ENCODE assay signal across 10 cellular contexts in the genomic region with DNA sequence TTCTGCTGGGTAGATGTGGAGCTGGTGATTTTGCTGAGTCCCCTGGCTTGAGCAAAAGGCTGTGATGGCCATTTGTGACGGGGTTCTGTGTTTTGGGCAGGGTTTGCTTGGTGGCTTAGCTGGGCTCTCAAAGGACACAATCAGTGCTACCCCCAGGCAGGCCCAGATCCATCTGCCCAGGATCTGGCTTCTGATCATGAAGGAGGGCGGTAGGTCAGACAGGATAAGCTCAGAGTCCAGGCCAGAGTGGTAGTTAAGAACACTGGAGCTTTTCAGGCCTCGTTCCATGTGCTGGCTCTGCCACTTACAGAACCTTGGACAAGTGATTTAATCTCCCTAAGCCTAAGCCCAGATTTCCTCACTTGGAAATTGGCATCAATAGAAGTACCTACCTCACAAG. TPM values are rescaled to one million over a fixed set of nuclear protein-coding genes. Genes with fewer than 3 reads are reported as not detected.
DNase-seq lines count a peak whose midpoint lies in the region; ATAC-seq and TF ChIP-seq lines count a peak whose summit lies in the region.
"Had no signal": no experiment of that assay in that cellular context is flagged by ENCODE, and none has a peak within 500 bp of the region (broad histone marks: within the 10 kb centered on the region; RNA-seq: fewer than 3 reads in every experiment).

No MANE protein-coding gene starts in this region.

- no peaks in the 10 kb centered on the region for H3K27me3 ChIP-seq in GM23338 (ENCODE audit: insufficient read depth)
- H3K27me3 ChIP-seq in hepatocyte: no peaks in the 10 kb centered on the region
- no peaks in the 10 kb centered on the region for H3K27me3 ChIP-seq in smooth muscle cell (ENCODE audit: low read depth)
- H3K27me3 ChIP-seq: foreskin keratinocyte, ovary had no signal

- no peaks in the 10 kb centered on the region for H3K36me3 ChIP-seq in GM23338 (ENCODE audit: insufficient read depth)
- no peaks in the 10 kb centered on the region for H3K36me3 ChIP-seq in hepatocyte (replicated peaks; ENCODE audit: insufficient read depth, low read depth)
- no peaks in the 10 kb centered on the region for H3K36me3 ChIP-seq in smooth muscle cell (ENCODE audit: low read depth)
- H3K36me3 ChIP-seq: ovary had no signal

- no peak overlapping the region for H3K4me3 ChIP-seq in GM23338
- H3K4me3 ChIP-seq in hepatocyte: no peak overlapping the region
- no peak overlapping the region for H3K4me3 ChIP-seq in smooth muscle cell
- H3K4me3 ChIP-seq: ovary had no signal

- peaks cover 19% of the 10 kb centered on the region; the same call in 1 of the 2 replicates for H3K4me1 ChIP-seq in GM23338 (ENCODE audit: insufficient read depth)
- H3K4me1 ChIP-seq in hepatocyte (ENCODE audit: insufficient read depth): peaks cover 17% of the 10 kb centered on the region
- H3K4me1 ChIP-seq in smooth muscle cell (ENCODE audit: low read depth): peaks cover 15% of the 10 kb centered on the region

- H3F3A ChIP-seq in GM23338 (replicated peaks; ENCODE audit: low read depth) (no peaks in the 10 kb centered on the region), smooth muscle cell (ENCODE audit: low read depth) (peaks cover 10% of the 10 kb centered on the region)

- H3K9ac ChIP-seq in smooth muscle cell (ENCODE audit: low read depth): peak overlapping the region; percentile 20

- TF ChIP-seq CTCF in GM23338 (conservative IDR thresholded peaks at IDR 0.05; ENCODE audit: low read depth in 2 of 2) (no peak), hepatocyte (IDR thresholded peaks at IDR 0.05; ENCODE audit: poor library complexity) (no peak), smooth muscle cell (IDR thresholded peaks at IDR 0.05; ENCODE audit: borderline replicate concordance, insufficient read depth, poor library complexity, severe bottlenecking) (no peak)

- no peaks in the 10 kb centered on the region for H3K9me3 Mint-ChIP-seq in GM23338
- no peaks in the 10 kb centered on the region for H3K9me3 Mint-ChIP-seq in activated CD4-positive, alpha-beta memory T cell treated with anti-CD3 and anti-CD28 coated beads, Interleukin-2, amount 10 ng/mL, durations not matched to agents 7 days and 5 days

- H2AFZ ChIP-seq in GM23338: no peak overlapping the region
- H2AFZ ChIP-seq in hepatocyte: no peak overlapping the region
- H2AFZ ChIP-seq in smooth muscle cell (ENCODE audit: low read depth): peak overlapping the region; percentile 72

- POLR2A ChIA-PET in activated CD4-positive, alpha-beta memory T cell treated with anti-CD3 and anti-CD28 coated beads, Interleukin-2, amount 10 ng/mL, durations not matched to agents 7 days and 5 days (lab: Charles Lee): interaction anchor here (1.2 to 2.2 kb wide), 6 partner anchors 17 to 64 kb away, joined by 3 to 9 read pairs (median 6); no protein-coding TSS in a partner anchor

- H3K4me2 ChIP-seq in GM23338: no peak overlapping the region
- no peak overlapping the region for H3K4me2 ChIP-seq in hepatocyte
- H3K4me2 ChIP-seq in smooth muscle cell: peak overlapping the region; percentile 62

- no peak overlapping the region for H3K4me3 Mint-ChIP-seq in GM23338
- H3K4me3 Mint-ChIP-seq in activated CD4-positive, alpha-beta memory T cell treated with anti-CD3 and anti-CD28 coated beads, Interleukin-2, amount 10 ng/mL, durations not matched to agents 7 days and 5 days: no peak overlapping the region

- H3K27ac ChIP-seq in GM23338 (ENCODE audit: low read depth) (peak overlapping the region; percentile 34; the same call in 1 of the 2 replicates), hepatocyte (peak overlapping the region; percentile 62), smooth muscle cell (ENCODE audit: low read depth) (peak overlapping the region; percentile 67)
- H3K27ac ChIP-seq: foreskin keratinocyte, ovary had no signal

- H3K9me2 ChIP-seq in GM23338 (ENCODE audit: insufficient read depth) (no peaks in the 10 kb centered on the region), hepatocyte (replicated peaks; ENCODE audit: insufficient read depth) (no peaks in the 10 kb centered on the region)

- peaks cover 21% of the 10 kb centered on the region for H3K4me1 Mint-ChIP-seq in GM23338
- H3K4me1 Mint-ChIP-seq in activated CD4-positive, alpha-beta memory T cell treated with anti-CD3 and anti-CD28 coated beads, Interleukin-2, amount 10 ng/mL, durations not matched to agents 7 days and 5 days: peaks cover 54% of the 10 kb centered on the region

- no peaks in the 10 kb centered on the region for H4K20me1 ChIP-seq in GM23338 (replicated peaks; ENCODE audit: insufficient read depth)
- H4K20me1 ChIP-seq in hepatocyte (ENCODE audit: insufficient read depth, poor library complexity, severe bottlenecking): no peaks in the 10 kb centered on the region
- H4K20me1 ChIP-seq in smooth muscle cell (ENCODE audit: low read depth): peaks cover 12% of the 10 kb centered on the region

- H3K9me3 ChIP-seq in hepatocyte (ENCODE audit: low read depth) (no peaks in the 10 kb centered on the region), smooth muscle cell (replicated peaks; ENCODE audit: low read depth) (no peaks in the 10 kb centered on the region)
- H3K9me3 ChIP-seq: ovary had no signal

- no peaks in the 10 kb centered on the region for H3K36me3 Mint-ChIP-seq in GM23338 (ENCODE audit: low read depth)
- peaks cover 3% of the 10 kb centered on the region for H3K36me3 Mint-ChIP-seq in activated CD4-positive, alpha-beta memory T cell treated with anti-CD3 and anti-CD28 coated beads, Interleukin-2, amount 10 ng/mL, durations not matched to agents 7 days and 5 days (ENCODE audit: low read depth)

- DNase-seq in GM23338 (ENCODE audit: low spot score) (no peak), hepatocyte (ENCODE audit: low spot score) (no peak), smooth muscle cell (lab: John Stamatoyannopoulos, UW; ENCODE audit: unreplicated experiment) (no peak)
- DNase-seq in activated CD4-positive, alpha-beta memory T cell treated with anti-CD3 and anti-CD28 coated beads, Interleukin-2, amount 10 ng/mL, durations not matched to agents 7 days and 5 days: no peak
- DNase-seq in activated T-cell treated with anti-CD3 and anti-CD28 coated beads, Interleukin-2, amount 50 U/mL, for 48 hours: no peak
- DNase-seq: foreskin keratinocyte, NCI-H187, ovary had no signal

- CTCF ChIA-PET in activated CD4-positive, alpha-beta memory T cell treated with anti-CD3 and anti-CD28 coated beads, Interleukin-2, amount 10 ng/mL, durations not matched to agents 7 days and 5 days (lab: Charles Lee): interaction anchor here (0.5 to 2.4 kb wide), 6 partner anchors 36 to 64 kb away, joined by 3 to 23 read pairs (median 5); partner anchors contain the start of gene UBASH3B

- 83% methylated on average over 3 of the region's 3 CpGs for whole genome bisulfite sequencing in hepatocyte (ENCODE audit: low lambda C conversion rate, missing lambda C conversion rate)
- whole genome bisulfite sequencing in smooth muscle cell (ENCODE audit: low lambda C conversion rate): 40% methylated on average over 3 of the region's 3 CpGs

- peaks cover 3% of the 10 kb centered on the region for H3K27me3 Mint-ChIP-seq in GM23338 (ENCODE audit: insufficient read depth, low read depth, poor library complexity)
- H3K27me3 Mint-ChIP-seq in activated CD4-positive, alpha-beta memory T cell treated with anti-CD3 and anti-CD28 coated beads, Interleukin-2, amount 10 ng/mL, durations not matched to agents 7 days and 5 days: no peaks in the 10 kb centered on the region

- H3K79me2 ChIP-seq in GM23338 (replicated peaks; ENCODE audit: insufficient read depth) (no peaks in the 10 kb centered on the region), hepatocyte (no peaks in the 10 kb centered on the region), smooth muscle cell (ENCODE audit: low read depth) (peaks cover 42% of the 10 kb centered on the region)

- peak overlapping the region; percentile 65; the same call in 1 of the 2 replicates for H3K27ac Mint-ChIP-seq in GM23338
- H3K27ac Mint-ChIP-seq in activated CD4-positive, alpha-beta memory T cell treated with anti-CD3 and anti-CD28 coated beads, Interleukin-2, amount 10 ng/mL, durations not matched to agents 7 days and 5 days: peak overlapping the region; percentile 53

- peak; percentile 45 for ATAC-seq in GM23338
- no peak for ATAC-seq in HG02981 (IDR thresholded peaks at IDR 0.05; ENCODE audit: unreplicated experiment)
- no peak for ATAC-seq in HG02798 (IDR thresholded peaks at IDR 0.05; ENCODE audit: poor library complexity, unreplicated experiment)
- ATAC-seq: foreskin keratinocyte had no signal

TF ChIP-seq in GM23338, 12 proteins besides CTCF, POLR2A, EP300 and RAD21 (continues in another document):
- TF ChIP-seq JUNB (IDR thresholded peaks at IDR 0.05; ENCODE audit: unreplicated experiment): no peak
- no peak for TF ChIP-seq CREB1 (CRISPR knock-in tag; IDR thresholded peaks at IDR 0.05; ENCODE audit: low read depth)
- TF ChIP-seq ZNF114 (CRISPR knock-in tag; IDR thresholded peaks at IDR 0.05): no peak
- no peak for TF ChIP-seq EZH2 (IDR thresholded peaks at IDR 0.05; ENCODE audit: low read depth, unreplicated experiment)

RNA-seq across cellular contexts. Expression of gene UBASH3B, which starts 36.2 kb away (rescaled TPM):
- total RNA-seq in GM23338 (2014; rRNA removed; shearing (Covaris generic)): 12.0 and 17.2 TPM in 2 replicates
- polyA plus RNA-seq in GM23338 (2016; fragmentation: Nextera tagmentation; extraction: Ambion mirVana) (2.1 and 2.6 TPM in 2 replicates), hepatocyte (5.1 and 9.1 TPM in 2 replicates), smooth muscle cell (15.8 and 23.1 TPM in 2 replicates)
- total RNA-seq in activated CD4-positive, alpha-beta memory T cell treated with anti-CD3 and anti-CD28 coated beads, Interleukin-2, amount 10 ng/mL, durations not matched to agents 7 days and 5 days: 10 to 100 TPM; 18.4 to 20.9 TPM
- total RNA-seq in hepatocyte (5.2 and 11.1 TPM in 2 replicates), smooth muscle cell (30.5 and 34.1 TPM in 2 replicates)
